Comparison of ENCODE assay signal across 14 cellular contexts in genomic region chr10:38143587-38143986, GRCh38. TPM values are rescaled to one million over a fixed set of nuclear protein-coding genes. Genes with fewer than 3 reads are reported as not detected.
A peak's percentile ranks its signal among the peaks of the same experiment; 100 is the strongest.
DNase-seq lines count a peak whose midpoint lies in the region; ATAC-seq and TF ChIP-seq lines count a peak whose summit lies in the region.
"Had no signal": no experiment of that assay in that cellular context is flagged by ENCODE, and none has a peak within 500 bp of the region (broad histone marks: within the 10 kb centered on the region; RNA-seq: fewer than 3 reads in every experiment).

No MANE protein-coding gene starts in this region.

- DNase-seq in HFFc6: peak; percentile 0
- DNase-seq in RPMI7951 (ENCODE audit: low read depth): peak; percentile 37
- peak; percentile 26 for DNase-seq in iris pigment epithelial cell (ENCODE audit: low read depth)
- DNase-seq in AG08395 (ENCODE audit: low spot score): no peak
- no peak for DNase-seq in SKM-1 treated with dmso at 0.1 percent for 144 hours (lab: John Stamatoyannopoulos, UW; ENCODE audit: unreplicated experiment)
- DNase-seq: C1 segment of cervical spinal cord, Kasumi-1, MV-4-11, NCI-H1436, NCI-H2029 treated with DMSO at 0.1 percent for 48 hours, NCI-H524, SIG-M5 had no signal

- no peak overlapping the region for H3K4me3 Mint-ChIP-seq in HFFc6

- H3K9me3 Mint-ChIP-seq in HFFc6: peaks cover 3% of the 10 kb centered on the region

- H3K27me3 Mint-ChIP-seq in HFFc6 (ENCODE audit: insufficient read depth): no peaks in the 10 kb centered on the region

- TF ChIP-seq CTCF in HFFc6 (IDR thresholded peaks at IDR 0.05): no peak

- H3K36me3 Mint-ChIP-seq in HFFc6 (ENCODE audit: low read depth): peaks cover 12% of the 10 kb centered on the region; the same call in 1 of the 2 replicates

- no peak overlapping the region for H3K27ac Mint-ChIP-seq in HFFc6

- no peak for ATAC-seq in GM19023 (IDR thresholded peaks at IDR 0.05; ENCODE audit: unreplicated experiment)
- ATAC-seq in HG03039 (IDR thresholded peaks at IDR 0.05; ENCODE audit: unreplicated experiment): no peak

- no peaks in the 10 kb centered on the region; the same call in 1 of the 2 replicates for H3K4me1 Mint-ChIP-seq in HFFc6 (ENCODE audit: low read depth)

RNA-seq across cellular contexts. Expression of gene ZNF37A, which starts 49.5 kb away (rescaled TPM):
- 10 to 100 TPM in 4 of 6 experiments, 1 to 10 TPM in 2; 8.5 to 13.0 (median 11.9) TPM for total RNA-seq in HFFc6 (2021; fragmentation: NEBNext Ultra II Directional; extraction: Animal tissue kit (Norgen Biotek cat#: 25700))
- 7.7 and 8.1 TPM in 2 replicates for total RNA-seq in RPMI7951 (2014; rRNA removed; shearing (Covaris generic))

Comparison
In these comparisons a context has a peak if more than half of its experiments do, and no peak if none do; other contexts are left out.
1. DNase-seq: peak in HFFc6 (single experiment), RPMI7951 (single experiment) and iris pigment epithelial cell (single experiment); none in AG08395 (single experiment) and SKM-1 treated with dmso at 0.1 percent for 144 hours (single experiment).